ENCODE assay signal across 1 cellular context in genomic region chr16:22045888-22046287, GRCh38.
TF ChIP-seq lines count a peak whose summit lies in the region.

No MANE protein-coding gene starts in this region.

TF ChIP-seq in K562, 482 proteins besides CTCF, POLR2A, EP300 and RAD21:
- TF ChIP-seq VEZF1 (CRISPR knock-in tag; IDR thresholded peaks at IDR 0.05): peak; percentile 57
TF ChIP-seq in K562: peak in this region for 1; not testable (repeated sequence) for 481.
